19 cellular contexts compared by ENCODE assay signal in the genomic region with DNA sequence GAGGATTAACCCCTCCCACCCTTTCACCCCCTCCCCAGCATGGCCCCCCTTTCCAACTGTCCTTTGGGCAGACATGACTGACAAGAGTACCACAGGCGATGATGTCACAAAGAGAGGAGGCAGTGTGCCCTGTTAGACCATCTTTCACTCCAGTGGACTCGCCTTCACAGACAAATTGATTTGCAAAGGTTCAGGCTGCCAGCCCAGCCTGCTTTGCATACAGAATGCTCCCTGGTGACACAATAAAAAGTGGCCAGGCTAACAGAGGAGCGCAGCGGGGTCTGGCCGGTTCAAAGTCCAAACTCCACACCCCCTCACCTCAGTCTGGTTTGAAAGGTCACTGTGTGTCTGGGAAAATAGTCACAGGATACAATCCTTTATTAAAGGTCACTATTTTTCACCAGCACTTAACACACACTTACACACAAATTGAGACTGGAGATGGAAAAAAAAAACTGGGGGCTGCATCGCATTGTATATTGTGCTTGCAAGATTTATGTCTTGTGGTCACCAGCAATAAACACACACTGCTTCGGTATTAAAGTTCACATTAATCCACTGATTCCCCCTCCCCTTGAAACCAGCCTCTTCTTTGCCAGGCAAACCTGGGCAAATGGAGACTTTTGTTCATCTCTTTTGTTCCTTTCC.
A peak's percentile ranks its signal among the peaks of the same experiment; 100 is the strongest.
DNase-seq lines count a peak whose midpoint lies in the region; FAIRE-seq and TF ChIP-seq lines count a peak whose summit lies in the region.
"Had no signal": no experiment of that assay in that cellular context is flagged by ENCODE, and none has a peak within 500 bp of the region (broad histone marks: within the 10 kb centered on the region; RNA-seq: fewer than 3 reads in every experiment).

No MANE protein-coding gene starts in this region.

- CTCF ChIA-PET in H1 (lab: Charles Lee; ENCODE audit: partially characterized antibody): no interaction called here

- no peak overlapping the region for H2BK20ac ChIP-seq in H1 (ENCODE audit: low read length)

- no peak overlapping the region for H2BK120ac ChIP-seq in H1 (replicated peaks; ENCODE audit: low read depth, low read length)

- no peak overlapping the region for H4K91ac ChIP-seq in H1 (replicated peaks; ENCODE audit: insufficient read length, low read length)

- H3K27ac ChIP-seq in H1 (ENCODE audit: low read depth, low read length): no peak overlapping the region
- H3K27ac ChIP-seq: right atrium auricular region, stomach had no signal

- FAIRE-seq in GM12892 (lab: Jason Lieb, UNC) (peak; percentile 14), H1 (lab: Jason Lieb, UNC) (no peak), frontal cortex (lab: Jason Lieb, UNC) (no peak)
- FAIRE-seq: H54 had no signal

- H3K4me3 Mint-ChIP-seq in nephron progenitor cell: peak overlapping the region; percentile 59
- H3K4me3 Mint-ChIP-seq: activated T-helper 17 cell treated with anti-CD3 and anti-CD28 coated beads, Interleukin-2, amount 50 U/mL, for 72 hours; CD4-positive, alpha-beta T cell had no signal

- H2BK15ac ChIP-seq in H1 (ENCODE audit: low read length): no peak overlapping the region

- no peaks in the 10 kb centered on the region for H3K27me3 ChIP-seq in H1 (replicated peaks in 1 of 4; ENCODE audit: control insufficient read depth in 3 of 4, extremely low read depth in 1 of 4, insufficient read depth in 3 of 4, low read length in 3 of 4)
- H3K27me3 ChIP-seq: right atrium auricular region had no signal

- H3K9me3 Mint-ChIP-seq in nephron progenitor cell: no peaks in the 10 kb centered on the region
- H3K9me3 Mint-ChIP-seq: CD4-positive, alpha-beta T cell had no signal

- no peak overlapping the region for H2AFZ ChIP-seq in H1 (ENCODE audit: low read length)

- no peaks in the 10 kb centered on the region for H3K36me3 Mint-ChIP-seq in nephron progenitor cell (ENCODE audit: low read depth)

- H3K4me3 ChIP-seq in H1 (ENCODE audit: extremely low read depth in 1 of 4, insufficient read depth in 2 of 4, low read depth in 3 of 4, low read length in 4 of 4): no peak overlapping the region
- H3K4me3 ChIP-seq: right atrium auricular region, stomach had no signal

- peaks cover 0 to 7% (median 4%) of the 10 kb centered on the region in 4 experiments; a peak in 4 of 7 replicates for H3K4me1 ChIP-seq in H1 (replicated peaks in 1 of 4; ENCODE audit: control insufficient read depth in 3 of 4, insufficient read depth in 4 of 4, low read length in 3 of 4)
- H3K4me1 ChIP-seq: right atrium auricular region, stomach had no signal

- WGBS in H1 (ENCODE audit: extremely low coverage in 1 of 2, insufficient coverage in 1 of 2, insufficient read length in 1 of 2, insufficient replicate concordance in 2 of 2, low coverage in 1 of 2, low lambda C conversion rate in 2 of 2, missing lambda C conversion rate in 1 of 2), 2 experiments: 83% methylated on average over 7 of the region's 7 CpGs; no CpG with 5 or more reads in 1 of the 2 experiments

- no peak overlapping the region for H2AK5ac ChIP-seq in H1 (ENCODE audit: low read depth, low read length)

- TF ChIP-seq POLR2A in GM12892 (IDR thresholded peaks at IDR 0.05; ENCODE audit: low read depth, low read length) (no peak), H1 (IDR thresholded peaks at IDR 0.05; ENCODE audit: control extremely low read depth in 1 of 2, low read depth in 2 of 2, low read length in 2 of 2) (no peak)

- no peak overlapping the region for H3K27ac Mint-ChIP-seq in nephron progenitor cell
- H3K27ac Mint-ChIP-seq: activated T-helper 17 cell treated with anti-CD3 and anti-CD28 coated beads, Interleukin-2, amount 50 U/mL, for 72 hours; CD4-positive, alpha-beta T cell had no signal

- H4K8ac ChIP-seq in H1 (ENCODE audit: extremely low read depth, insufficient read depth, low read length): no peak overlapping the region

- TF ChIP-seq EP300 in H1 (IDR thresholded peaks at IDR 0.05; ENCODE audit: borderline replicate concordance in 1 of 2, low read depth in 2 of 2, low read length in 2 of 2): no peak

- no peak overlapping the region for H3K56ac ChIP-seq in H1 (replicated peaks; ENCODE audit: insufficient read length, low read depth, low read length)

- H3K9me3 ChIP-seq in H1 (ENCODE audit: insufficient read depth in 2 of 2, low read depth in 1 of 2, low read length in 1 of 2): no peaks in the 10 kb centered on the region
- H3K9me3 ChIP-seq: right atrium auricular region, stomach had no signal

- peaks cover 32% of the 10 kb centered on the region for H3K27me3 Mint-ChIP-seq in nephron progenitor cell (ENCODE audit: low read depth, poor library complexity)
- H3K27me3 Mint-ChIP-seq: CD4-positive, alpha-beta T cell had no signal

- H3K79me2 ChIP-seq in H1 (ENCODE audit: control insufficient read depth in 1 of 2, insufficient read depth in 2 of 2, low read length in 2 of 2): no peaks in the 10 kb centered on the region

- no peak overlapping the region for H3K9ac ChIP-seq in H1 (replicated peaks in 1 of 4; ENCODE audit: extremely low read depth in 1 of 4, low read depth in 3 of 4, low read length in 3 of 4)

- POLR2A ChIA-PET in H1 (lab: Charles Lee; ENCODE audit: partially characterized antibody): interaction anchor here (1.0 kb wide), 1 partner anchor 18 kb away, joined by 3 read pairs; no protein-coding TSS in a partner anchor

- no peak for TF ChIP-seq CTCF in H1 (IDR thresholded peaks at IDR 0.05; ENCODE audit: control extremely low read depth in 1 of 3, insufficient read depth in 1 of 3, low read depth in 1 of 3, low read length in 3 of 3)
- TF ChIP-seq CTCF in nephron progenitor cell (IDR thresholded peaks at IDR 0.05): no peak

- no peak overlapping the region for H3K23ac ChIP-seq in H1 (ENCODE audit: insufficient read length)

- H3K4me1 Mint-ChIP-seq in nephron progenitor cell: peaks cover 49% of the 10 kb centered on the region
- H3K4me1 Mint-ChIP-seq: activated T-helper 17 cell treated with anti-CD3 and anti-CD28 coated beads, Interleukin-2, amount 50 U/mL, for 72 hours had no signal

- no peaks in the 10 kb centered on the region for H3K79me1 ChIP-seq in H1 (ENCODE audit: low read depth, low read length)

- H2BK12ac ChIP-seq in H1 (ENCODE audit: low read depth, low read length): no peak overlapping the region

- no peaks in the 10 kb centered on the region; the same call in 1 of the 2 replicates for H3K23me2 ChIP-seq in H1 (ENCODE audit: low read depth, low read length)

- no peak for TF ChIP-seq RAD21 in H1 (IDR thresholded peaks at IDR 0.05 in 1 of 2, conservative IDR thresholded peaks at IDR 0.05 in 1 of 2; ENCODE audit: low read depth in 2 of 2, low read length in 2 of 2)

- no peak overlapping the region for H3K18ac ChIP-seq in H1 (ENCODE audit: extremely low read depth, low read length)

- no peaks in the 10 kb centered on the region for H3K36me3 ChIP-seq in H1 (ENCODE audit: control insufficient read depth in 2 of 4, insufficient read depth in 4 of 4, low read length in 3 of 4)
- H3K36me3 ChIP-seq: right atrium auricular region, stomach had no signal

- DNase-seq in GM12892 (ENCODE audit: insufficient read length) (no peak), LoVo (ENCODE audit: low spot score) (peak; percentile 9), H1 (ENCODE audit: low read depth in 1 of 2, low spot score in 2 of 2) (no peak), nephron progenitor cell (peak; percentile 54), frontal cortex (ENCODE audit: low spot score in 2 of 2) (no peak), GM03348 (ENCODE audit: low spot score) (no peak), RKO (ENCODE audit: low spot score) (no peak), DMS153 treated with DMSO at 0.1 percent for 48 hours (lab: John Stamatoyannopoulos, UW; ENCODE audit: unreplicated experiment) (no peak)
- DNase-seq: ACHN; activated CD4-positive, CD25-positive, alpha-beta regulatory T cell treated with anti-CD3 and anti-CD28 coated beads, Interleukin-2, amount 50 U/mL, for 72 hours; CD4-positive, alpha-beta T cell; DND-41; effector CD4-positive, alpha-beta T cell; NCI-H446 treated with DMSO at 0.1 percent for 48 hours; stomach; T-helper 2 cell had no signal

- H4K20me1 ChIP-seq in H1 (replicated peaks in 1 of 2; ENCODE audit: control insufficient read depth in 1 of 2, insufficient read depth in 2 of 2, low read length in 2 of 2): no peaks in the 10 kb centered on the region

- H2BK5ac ChIP-seq in H1 (ENCODE audit: low read depth, low read length): no peak overlapping the region

- H4K5ac ChIP-seq in H1 (ENCODE audit: insufficient read length, low read depth, low read length): no peak overlapping the region

- H3K14ac ChIP-seq in H1 (ENCODE audit: insufficient read length): no peak overlapping the region

- no peak overlapping the region for H3K4me2 ChIP-seq in H1 (ENCODE audit: insufficient read depth in 1 of 2, low read depth in 2 of 2, low read length in 2 of 2)

- no peak overlapping the region for H3K4ac ChIP-seq in H1 (replicated peaks; ENCODE audit: insufficient read length, low read depth, low read length)

TF ChIP-seq in H1, 55 proteins besides CTCF, POLR2A, EP300 and RAD21 (continues in another document):
- TF ChIP-seq POLR2AphosphoS5 (IDR thresholded peaks at IDR 0.05; ENCODE audit: low read depth, low read length): no peak
- TF ChIP-seq FOSL1 (IDR thresholded peaks at IDR 0.05; ENCODE audit: insufficient read depth, low read depth, low read length): no peak
- no peak for TF ChIP-seq JUND (IDR thresholded peaks at IDR 0.05; ENCODE audit: low read length)
- TF ChIP-seq NANOG (IDR thresholded peaks at IDR 0.05; ENCODE audit: insufficient read depth, low read depth, low read length, poor library complexity, severe bottlenecking): no peak
- TF ChIP-seq CREB1 (IDR thresholded peaks at IDR 0.05): 0 out of 2 replicates have a peak, but pooled peaks have one; percentile 28
- no peak for TF ChIP-seq RNF2 (IDR thresholded peaks at IDR 0.05; ENCODE audit: borderline replicate concordance, low read depth, low read length, missing control alignments, poor library complexity, severe bottlenecking)

Comparison
In these comparisons a context has a peak if more than half of its experiments do, and no peak if none do; other contexts are left out.
1. DNase-seq: peak in LoVo (single experiment) and nephron progenitor cell (single experiment); none in GM12892 (single experiment), H1 (0 of 2), frontal cortex (0 of 2), GM03348 (single experiment), RKO (single experiment) and DMS153 treated with DMSO at 0.1 percent for 48 hours (single experiment).